Comparison of ENCODE assay signal across 12 cellular contexts in genomic region chr2:24720310-24720709, GRCh38.
A peak's percentile ranks its signal among the peaks of the same experiment; 100 is the strongest.
DNase-seq lines count a peak whose midpoint lies in the region; ATAC-seq, FAIRE-seq and TF ChIP-seq lines count a peak whose summit lies in the region.
"Had no signal": no experiment of that assay in that cellular context is flagged by ENCODE, and none has a peak within 500 bp of the region (broad histone marks: within the 10 kb centered on the region; RNA-seq: fewer than 3 reads in every experiment).

No MANE protein-coding gene starts in this region.

- H3K27me3 ChIP-seq in K562 (ENCODE audit: control insufficient read depth in 2 of 2, insufficient read depth in 2 of 2, low read length in 2 of 2) = no peaks in the 10 kb centered on the region
- H3K27me3 ChIP-seq: right lobe of liver had no signal

- 80% methylated on average over 3 of the region's 3 CpGs for WGBS in K562 (ENCODE audit: insufficient coverage, low coverage, missing lambda C conversion rate)

- no peaks in the 10 kb centered on the region for H3K27me3 Mint-ChIP-seq in endothelial cell (ENCODE audit: unreplicated experiment)
- H3K27me3 Mint-ChIP-seq: activated CD8-positive, alpha-beta T cell treated with anti-CD3 and anti-CD28 coated beads for 36 hours had no signal

- H3K9me3 ChIP-seq in K562 (replicated peaks; ENCODE audit: control insufficient read depth, insufficient read depth, low read depth, low read length) = no peaks in the 10 kb centered on the region
- H3K9me3 ChIP-seq: right lobe of liver had no signal

- no peaks in the 10 kb centered on the region for H3K9me3 Mint-ChIP-seq in endothelial cell (ENCODE audit: unreplicated experiment)
- H3K9me3 Mint-ChIP-seq: activated CD8-positive, alpha-beta T cell treated with anti-CD3 and anti-CD28 coated beads for 36 hours had no signal

- H2AFZ ChIP-seq in K562 (ENCODE audit: low read depth, low read length) = no peak overlapping the region

- H3K36me3 ChIP-seq in K562 (ENCODE audit: control insufficient read depth, insufficient read depth, low read length) = peaks cover 8% of the 10 kb centered on the region
- H3K36me3 ChIP-seq: right lobe of liver had no signal

- no peaks in the 10 kb centered on the region for H3K4me1 Mint-ChIP-seq in endothelial cell (ENCODE audit: unreplicated experiment)

- TF ChIP-seq RAD21 in K562 (CRISPR knock-in tag; conservative IDR thresholded peaks at IDR 0.05 in 1 of 2, IDR thresholded peaks at IDR 0.05 in 1 of 2) = no peak

- ATAC-seq in GM18511 (IDR thresholded peaks at IDR 0.05; ENCODE audit: unreplicated experiment) (peak; percentile 89), GM21381 (IDR thresholded peaks at IDR 0.05; ENCODE audit: unreplicated experiment) (peak; percentile 69), HG03060 (IDR thresholded peaks at IDR 0.05; ENCODE audit: low read depth, unreplicated experiment) (peak; percentile 61), K562 (peak; percentile 41; the same call in 2 of the 3 replicates)
- ATAC-seq: activated CD8-positive, alpha-beta T cell treated with anti-CD3 and anti-CD28 coated beads for 36 hours; right lobe of liver had no signal

- no peak overlapping the region for H3K9ac ChIP-seq in K562 (ENCODE audit: insufficient read depth in 1 of 2, low read depth in 2 of 2, low read length in 2 of 2)

- H3K27ac Mint-ChIP-seq in endothelial cell (ENCODE audit: unreplicated experiment) = no peak overlapping the region
- H3K27ac Mint-ChIP-seq: activated CD8-positive, alpha-beta T cell treated with anti-CD3 and anti-CD28 coated beads for 36 hours had no signal

- no peak overlapping the region for H3K4me3 ChIP-seq in K562
- H3K4me3 ChIP-seq: right lobe of liver had no signal

- no peaks in the 10 kb centered on the region for H3K9me1 ChIP-seq in K562 (ENCODE audit: control insufficient read depth, insufficient read depth, low read length)

- no peak overlapping the region for H3K4me3 Mint-ChIP-seq in endothelial cell (ENCODE audit: unreplicated experiment)
- H3K4me3 Mint-ChIP-seq: activated CD8-positive, alpha-beta T cell treated with anti-CD3 and anti-CD28 coated beads for 36 hours had no signal

- CTCF ChIA-PET in K562 (lab: Yijun Ruan, JAX; ENCODE audit: low intra/inter-chr PET ratio) = no interaction called here

- TF ChIP-seq POLR2A in K562 (conservative IDR thresholded peaks at IDR 0.05) = no peak

- TF ChIP-seq EP300 in K562 (IDR thresholded peaks at IDR 0.05; ENCODE audit: low read length) = no peak

- peaks cover 8% of the 10 kb centered on the region for H3K36me3 Mint-ChIP-seq in endothelial cell (ENCODE audit: low read depth, unreplicated experiment)

- FAIRE-seq in K562 (lab: Jason Lieb, UNC) = no peak

- in situ Hi-C loops in K562 (cut with MboI) = no loop called here

- no TSS peak for BruUV-seq in K562 (replicated peaks; lab: Mats Ljungman, UMichigan)

- no peaks in the 10 kb centered on the region for H3K4me1 ChIP-seq in K562 (replicated peaks in 1 of 2; ENCODE audit: control insufficient read depth in 2 of 2, insufficient read depth in 2 of 2, low read length in 2 of 2)

- TF ChIP-seq CTCF in K562 (IDR thresholded peaks at IDR 0.05 in 2 of 3, conservative IDR thresholded peaks at IDR 0.05 in 1 of 3; ENCODE audit: insufficient read depth in 2 of 3, low read depth in 1 of 3, low read length in 3 of 3) (no peak), endothelial cell (IDR thresholded peaks at IDR 0.05; ENCODE audit: unreplicated experiment) (no peak)

- intact Hi-C loops in K562 (cut with micrococcal nuclease) = no loop called here
- intact Hi-C loops in head of caudate nucleus (cut with DNase I) = no loop called here

- no peaks in the 10 kb centered on the region for H4K20me1 ChIP-seq in K562 (replicated peaks; ENCODE audit: control insufficient read depth, insufficient read depth, low read length)

- POLR2A ChIA-PET in K562 (lab: Yijun Ruan, JAX) = interaction anchor here (0.6 kb wide), 1 partner anchor 407 kb away, joined by 3 read pairs; no protein-coding TSS in a partner anchor

- no peak for DNase-seq in K562 (ENCODE audit: extremely low read depth in 1 of 4, low spot score in 3 of 4)
- no peak for DNase-seq in endothelial cell (ENCODE audit: low spot score)
- no peak for DNase-seq in head of caudate nucleus
- DNase-seq in stimulated activated naive CD4-positive, alpha-beta T cell treated with Interleukin-2 at 50 U/mL for 16 hours (lab: John Stamatoyannopoulos, UW) = no peak
- no peak for DNase-seq in activated T-cell treated with anti-CD3 and anti-CD28 coated beads, Interleukin-2, amount 50 U/mL, for 48 hours
- DNase-seq: activated CD8-positive, alpha-beta T cell treated with anti-CD3 and anti-CD28 coated beads for 36 hours; effector CD4-positive, alpha-beta T cell; NCI-H82; right lobe of liver had no signal

- no peak overlapping the region for H3K27ac ChIP-seq in K562 (ENCODE audit: extremely low read depth, low read depth, low read length)

- H3K4me2 ChIP-seq in K562 (ENCODE audit: insufficient read depth, low read length) = no peak overlapping the region

- H3K79me2 ChIP-seq in K562 (ENCODE audit: control insufficient read depth, insufficient read depth, low read length) = no peaks in the 10 kb centered on the region

TF ChIP-seq in K562, 482 proteins besides CTCF, POLR2A, EP300 and RAD21:
- no peak for TF ChIP-seq POLR2H (tag; IDR thresholded peaks at IDR 0.05; ENCODE audit: low read depth)
- TF ChIP-seq RBM25 (IDR thresholded peaks at IDR 0.05; ENCODE audit: low read depth, low read length, severe bottlenecking) = no peak
- TF ChIP-seq ETS1 (conservative IDR thresholded peaks at IDR 0.05; ENCODE audit: control insufficient read depth, low read depth, low read length) = no peak
- peak; percentile 92 for TF ChIP-seq PRDM10 (IDR thresholded peaks at IDR 0.05; ENCODE audit: partially characterized antibody)
- no peak for TF ChIP-seq MBD2 (IDR thresholded peaks at IDR 0.05; ENCODE audit: borderline replicate concordance, low read depth)
